In genomic region chr22:22608022-22608421, GRCh38 we compare ENCODE assay signal across 4 cellular contexts. TPM values are rescaled to one million over a fixed set of nuclear protein-coding genes. Genes with fewer than 3 reads are reported as not detected.
"Had no signal": no experiment of that assay in that cellular context is flagged by ENCODE, and none has a peak within 500 bp of the region (broad histone marks: within the 10 kb centered on the region; RNA-seq: fewer than 3 reads in every experiment).

No MANE protein-coding gene starts in this region.

RNA-seq across cellular contexts. Expression of gene GGTLC2, which starts 36.4 kb away (rescaled TPM):
- total RNA-seq: LHCN-M2, M059J, MCF 10A, NCI-H460 had no signal

RNA-seq across cellular contexts. Expression of gene PRAME, which starts 49.0 kb away (rescaled TPM):
- total RNA-seq: LHCN-M2, M059J, MCF 10A had no signal
